ENCODE assay signal across 28 cellular contexts in genomic region chr1:111752186-111752585, GRCh38.
"Had no signal": no experiment of that assay in that cellular context is flagged by ENCODE, and none has a peak within 500 bp of the region (broad histone marks: within the 10 kb centered on the region; RNA-seq: fewer than 3 reads in every experiment).

No MANE protein-coding gene starts in this region.

- H3K27ac ChIP-seq: breast epithelium, esophagus muscularis mucosa, foreskin keratinocyte, right atrium auricular region, suprapubic skin, tibial artery, upper lobe of right lung had no signal

- H3K36me3 Mint-ChIP-seq: T-cell had no signal

- H3K27ac Mint-ChIP-seq: activated B cell treated with CpG ODN at 0.5 μM for 24 hours; activated CD4-positive, alpha-beta T cell treated with anti-CD3 and anti-CD28 coated beads for 36 hours; activated T-cell treated with anti-CD3 and anti-CD28 coated beads, Interleukin-2, amount 50 U/mL, for 24 hours; activated T-helper 17 cell treated with anti-CD3 and anti-CD28 coated beads, Interleukin-2, amount 50 U/mL, for 72 hours; dendritic cell treated with granulocyte-macrophage colony-stimulating factor and Interleukin-4, amounts not matched to agents 40 ng/mL and 50 ng/mL, for 4 days; T-helper 2 cell treated with Interferon-gamma antibody and Interleukin-4, amounts not matched to agents 5 μg/mL and 100 μg/mL, for 36 hours had no signal

- ATAC-seq: activated CD4-positive, alpha-beta T cell treated with anti-CD3 and anti-CD28 coated beads for 36 hours; activated T-helper 17 cell treated with anti-CD3 and anti-CD28 coated beads, Interleukin-2, amount 50 U/mL, for 72 hours; foreskin keratinocyte; left cardiac atrium; left ventricle myocardium superior; stimulated activated naive B cell treated with anti-CD40 and anti-IgM and Interleukin-4, amounts not matched to agents 10 μg/mL and 1 μg/mL and 100 μg/mL, for 72 hours; T-cell; upper lobe of right lung had no signal

- H3K4me3 ChIP-seq: breast epithelium, esophagus muscularis mucosa, right atrium auricular region, stomach, suprapubic skin, tibial artery, upper lobe of right lung had no signal

- H3K4me3 Mint-ChIP-seq: activated B cell treated with CpG ODN at 0.5 μM for 24 hours; activated CD4-positive, alpha-beta T cell treated with anti-CD3 and anti-CD28 coated beads for 36 hours; activated T-cell treated with anti-CD3 and anti-CD28 coated beads, Interleukin-2, amount 50 U/mL, for 24 hours; activated T-helper 17 cell treated with anti-CD3 and anti-CD28 coated beads, Interleukin-2, amount 50 U/mL, for 72 hours; central memory CD8-positive, alpha-beta T cell; dendritic cell treated with granulocyte-macrophage colony-stimulating factor and Interleukin-4, amounts not matched to agents 40 ng/mL and 50 ng/mL, for 4 days; neural crest cell; stimulated activated naive B cell treated with anti-CD40 and anti-IgM and Interleukin-4, amounts not matched to agents 10 μg/mL and 1 μg/mL and 100 μg/mL, for 72 hours; T-cell; T-helper 2 cell treated with Interferon-gamma antibody and Interleukin-4, amounts not matched to agents 5 μg/mL and 100 μg/mL, for 36 hours had no signal

- DNase-seq: activated B cell treated with CpG ODN at 0.5 μM for 24 hours; activated CD4-positive, alpha-beta T cell treated with anti-CD3 and anti-CD28 coated beads for 36 hours; activated CD8-positive, alpha-beta memory T cell treated with anti-CD3 and anti-CD28 coated beads, Interleukin-2, amount 50 U/mL, for 48 hours; activated gamma-delta T cell treated with Interleukin-2 at 50 U/mL for 16 hours; activated naive CD4-positive, alpha-beta T cell treated with anti-CD3 and anti-CD28 coated beads, Interleukin-2, amount 50 U/mL, for 16 hours; activated T-cell treated with anti-CD3 and anti-CD28 coated beads, Interleukin-2, amount 50 U/mL, for 24 hours; amniotic stem cell; effector CD4-positive, alpha-beta T cell; foreskin keratinocyte; left cardiac atrium; left ventricle myocardium superior; nucleus accumbens; stimulated activated CD4-positive, alpha-beta T cell treated with anti-CD3 and anti-CD28 coated beads, Interleukin-15, amount 100 ng/mL, for 24 hours; stimulated activated CD4-positive, alpha-beta T cell treated with anti-CD3 and anti-CD28 coated beads, Interleukin-2, amount 100 ng/mL, for 24 hours; stimulated activated naive B cell treated with anti-CD40 and anti-IgM and Interleukin-4, amounts not matched to agents 10 μg/mL and 1 μg/mL and 100 μg/mL, for 72 hours; stomach; T-cell; tibial artery; upper lobe of right lung had no signal

- H3K9me3 Mint-ChIP-seq: activated T-cell treated with anti-CD3 and anti-CD28 coated beads, Interleukin-2, amount 50 U/mL, for 24 hours; activated T-helper 17 cell treated with anti-CD3 and anti-CD28 coated beads, Interleukin-2, amount 50 U/mL, for 72 hours; central memory CD8-positive, alpha-beta T cell; dendritic cell treated with granulocyte-macrophage colony-stimulating factor and Interleukin-4, amounts not matched to agents 40 ng/mL and 50 ng/mL, for 4 days; neural crest cell; T-cell; T-helper 2 cell treated with Interferon-gamma antibody and Interleukin-4, amounts not matched to agents 5 μg/mL and 100 μg/mL, for 36 hours had no signal

- H3K9me3 ChIP-seq: breast epithelium, esophagus muscularis mucosa, right atrium auricular region, stomach, suprapubic skin, tibial artery, upper lobe of right lung had no signal

- H3K27me3 Mint-ChIP-seq: activated B cell treated with CpG ODN at 0.5 μM for 24 hours; activated CD4-positive, alpha-beta T cell treated with anti-CD3 and anti-CD28 coated beads for 36 hours; activated T-cell treated with anti-CD3 and anti-CD28 coated beads, Interleukin-2, amount 50 U/mL, for 24 hours; activated T-helper 17 cell treated with anti-CD3 and anti-CD28 coated beads, Interleukin-2, amount 50 U/mL, for 72 hours; central memory CD8-positive, alpha-beta T cell; dendritic cell treated with granulocyte-macrophage colony-stimulating factor and Interleukin-4, amounts not matched to agents 40 ng/mL and 50 ng/mL, for 4 days; stimulated activated naive B cell treated with anti-CD40 and anti-IgM and Interleukin-4, amounts not matched to agents 10 μg/mL and 1 μg/mL and 100 μg/mL, for 72 hours; T-cell had no signal

- H3K27me3 ChIP-seq: breast epithelium, esophagus muscularis mucosa, foreskin keratinocyte, right atrium auricular region, stomach, suprapubic skin, tibial artery, upper lobe of right lung had no signal

- H3K36me3 ChIP-seq: breast epithelium, esophagus muscularis mucosa, right atrium auricular region, suprapubic skin, tibial artery, upper lobe of right lung had no signal
